Comparison of ENCODE assay signal across 14 cellular contexts in genomic region chr9:28365020-28365640, GRCh38.
DNase-seq lines count a peak whose midpoint lies in the region; ATAC-seq and TF ChIP-seq lines count a peak whose summit lies in the region.
"Had no signal": no experiment of that assay in that cellular context is flagged by ENCODE, and none has a peak within 500 bp of the region (broad histone marks: within the 10 kb centered on the region; RNA-seq: fewer than 3 reads in every experiment).

No MANE protein-coding gene starts in this region.

- no peak overlapping the region for H3K27ac ChIP-seq in RWPE1
- no peak overlapping the region for H3K27ac ChIP-seq in mesendoderm (ENCODE audit: low read depth, low read length)
- H3K27ac ChIP-seq: HL-60, prostate gland, testis had no signal

- H3K18ac ChIP-seq in mesendoderm (ENCODE audit: low read length): peak overlapping the region; percentile 22

- H3K23ac ChIP-seq in mesendoderm (ENCODE audit: low read length): no peak overlapping the region

- H3K4me3 ChIP-seq in mesendoderm (ENCODE audit: low read length): no peak overlapping the region
- H3K4me3 ChIP-seq: HAP-1, prostate gland, testis had no signal

- H4K5ac ChIP-seq in mesendoderm (ENCODE audit: low read length): no peak overlapping the region

- H3K79me1 ChIP-seq in mesendoderm (ENCODE audit: low read length): no peaks in the 10 kb centered on the region

- H3K56ac ChIP-seq in mesendoderm (ENCODE audit: low read length): no peak overlapping the region

- TF ChIP-seq CTCF in RWPE1 (conservative IDR thresholded peaks at IDR 0.05; ENCODE audit: low read depth): no peak

- DNase-seq in H4 (ENCODE audit: low spot score) (peak; percentile 14), RWPE1 (ENCODE audit: low spot score) (peak; percentile 12), fibroblast of peridontal ligament (ENCODE audit: extremely low read depth) (peak; percentile 68), mesendoderm (peak; percentile 80)
- no peak for DNase-seq in activated naive CD4-positive, alpha-beta T cell (lab: John Stamatoyannopoulos, UW)
- DNase-seq in activated CD4-positive, alpha-beta T cell treated with anti-CD3 and anti-CD28 coated beads, Interleukin-2, amount 50 U/mL, for 1 hour: no peak
- DNase-seq: activated CD4-positive, alpha-beta T cell treated with anti-CD3 and anti-CD28 coated beads, Interleukin-2, amount 50 U/mL, for 4 hours; left cardiac atrium; testis had no signal

- no peaks in the 10 kb centered on the region for H3K79me2 ChIP-seq in mesendoderm (ENCODE audit: control insufficient read depth, insufficient read depth, low read length)

- no peak overlapping the region for H2AK5ac ChIP-seq in mesendoderm (ENCODE audit: low read length)

- no peaks in the 10 kb centered on the region for H3K4me1 ChIP-seq in mesendoderm (ENCODE audit: control insufficient read depth, low read depth, low read length)
- H3K4me1 ChIP-seq: HAP-1, prostate gland, testis had no signal

- WGBS in mesendoderm (ENCODE audit: extremely low coverage, insufficient coverage, low lambda C conversion rate): no CpG with 5 or more reads among the region's 6 CpGs

- POLR2A ChIA-PET in RWPE1 (lab: Yijun Ruan, JAX; ENCODE audit: low non-redundant PET): no interaction called here

- no peak overlapping the region for H2BK5ac ChIP-seq in mesendoderm (ENCODE audit: low read length)

- no peak overlapping the region for H2BK120ac ChIP-seq in mesendoderm (ENCODE audit: low read depth, low read length)

- no peak overlapping the region for H2BK15ac ChIP-seq in mesendoderm (replicated peaks; ENCODE audit: low read depth)

- no peaks in the 10 kb centered on the region for H3K36me3 ChIP-seq in mesendoderm (ENCODE audit: control insufficient read depth, insufficient read depth, low read length)
- H3K36me3 ChIP-seq: HAP-1, prostate gland had no signal

- H3K27me3 ChIP-seq in mesendoderm (ENCODE audit: insufficient read depth, low read length, poor library complexity): no peaks in the 10 kb centered on the region
- H3K27me3 ChIP-seq: testis had no signal

- no peak overlapping the region for H3K4me2 ChIP-seq in mesendoderm (ENCODE audit: low read length)

- H3K9ac ChIP-seq in mesendoderm (ENCODE audit: low read length): no peak overlapping the region

- no peak overlapping the region for H4K8ac ChIP-seq in mesendoderm (ENCODE audit: low read depth, low read length)

- no peak for ATAC-seq in GM19452 (IDR thresholded peaks at IDR 0.05; ENCODE audit: unreplicated experiment)
- ATAC-seq in GM19328 (IDR thresholded peaks at IDR 0.05; ENCODE audit: unreplicated experiment): no peak
- ATAC-seq: left cardiac atrium had no signal

- CTCF ChIA-PET in RWPE1 (lab: Yijun Ruan, JAX): no interaction called here

- no peak overlapping the region for H3K4ac ChIP-seq in mesendoderm (ENCODE audit: low read depth, low read length)

Comparison
In these comparisons a context has a peak if more than half of its experiments do, and no peak if none do; other contexts are left out.
1. DNase-seq: peak in H4 (single experiment), RWPE1 (single experiment), fibroblast of peridontal ligament (single experiment) and mesendoderm (single experiment); none in activated naive CD4-positive, alpha-beta T cell (0 of 4) and activated CD4-positive, alpha-beta T cell treated with anti-CD3 and anti-CD28 coated beads, Interleukin-2, amount 50 U/mL, for 1 hour (single experiment).